Comparison of ENCODE assay signal across 1 cellular context in the genomic region with DNA sequence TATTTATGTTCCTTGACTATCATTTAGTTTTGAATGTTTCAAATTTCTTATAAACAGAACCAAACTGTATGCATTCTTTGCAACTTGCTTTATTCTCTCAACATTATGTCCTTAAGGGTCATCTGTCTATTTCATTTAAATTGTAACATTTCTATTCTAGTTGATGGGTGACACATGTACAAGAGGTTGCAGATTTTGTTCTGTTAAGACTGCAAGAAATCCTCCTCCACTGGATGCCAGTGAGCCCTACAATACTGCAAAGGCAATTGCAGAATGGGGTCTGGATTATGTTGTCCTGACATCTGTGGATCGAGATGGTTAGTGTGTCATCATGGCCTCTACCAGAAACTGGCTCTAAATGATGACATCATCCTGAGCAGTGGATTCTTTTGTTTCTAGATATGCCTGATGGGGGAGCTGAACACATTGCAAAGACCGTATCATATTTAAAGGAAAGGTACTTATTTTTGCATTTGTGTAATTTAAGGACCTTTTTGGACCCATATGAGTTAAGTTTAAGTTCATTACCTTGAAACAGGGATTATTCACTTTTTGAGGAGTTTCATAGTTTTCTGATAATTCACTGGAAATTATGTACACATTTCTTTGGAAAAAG.
A peak's percentile ranks its signal among the peaks of the same experiment; 100 is the strongest.
TF ChIP-seq lines count a peak whose summit lies in the region.

No MANE protein-coding gene starts in this region.

TF ChIP-seq in IMR-90, 13 proteins besides CTCF, POLR2A, EP300 and RAD21:
- TF ChIP-seq MAFK (IDR thresholded peaks at IDR 0.05; ENCODE audit: low read depth, low read length) (no peak), SMC3 (IDR thresholded peaks at IDR 0.05; ENCODE audit: low read depth, low read length) (0 out of 2 replicates have a peak, but pooled peaks have one; percentile 12), BHLHE40 (IDR thresholded peaks at IDR 0.05; ENCODE audit: low read depth, low read length) (no peak), MXI1 (IDR thresholded peaks at IDR 0.05; ENCODE audit: borderline replicate concordance, low read depth, low read length) (no peak), FOS (IDR thresholded peaks at IDR 0.05; ENCODE audit: low read depth, low read length) (peak; percentile 52), CEBPB (IDR thresholded peaks at IDR 0.05; ENCODE audit: low read depth, low read length) (peak; percentile 77)
